In genomic region chr17:75033346-75034235, GRCh38 we compare ENCODE assay signal across 1 cellular context.
TF ChIP-seq lines count a peak whose summit lies in the region.

No MANE protein-coding gene starts in this region.

TF ChIP-seq in HepG2, 621 proteins besides CTCF, POLR2A, EP300 and RAD21 (continued from another document and continues in another):
- TF ChIP-seq REST (IDR thresholded peaks at IDR 0.05; ENCODE audit: borderline replicate concordance in 1 of 2, low read depth in 1 of 2, low read length in 2 of 2): peak in 1 of 2 experiments; percentile 41; a peak in 1 of 4 replicates
- no peak for TF ChIP-seq ZFAT (CRISPR knock-in tag; conservative IDR thresholded peaks at IDR 0.05)
- TF ChIP-seq ZNF414 (CRISPR knock-in tag; IDR thresholded peaks at IDR 0.05): peak; percentile 88
- TF ChIP-seq E2F1 (CRISPR knock-in tag; IDR thresholded peaks at IDR 0.05): peak; percentile 90
- peak; percentile 49; the same call in 1 of the 2 replicates for TF ChIP-seq ATF7-NPFF (CRISPR knock-in tag; IDR thresholded peaks at IDR 0.05; ENCODE audit: low read depth)
- TF ChIP-seq SNAPC5 (CRISPR knock-in tag; IDR thresholded peaks at IDR 0.05; ENCODE audit: borderline replicate concordance): peak; percentile 88
- TF ChIP-seq NFIC (IDR thresholded peaks at IDR 0.05; ENCODE audit: low read length): peak; percentile 53; the same call in 1 of the 2 replicates
- TF ChIP-seq FOXA1 (IDR thresholded peaks at IDR 0.05): no peak
- TF ChIP-seq FOXA1 (CRISPR knock-in tag; IDR thresholded peaks at IDR 0.05): peak; percentile 43; the same call in 1 of the 2 replicates
- TF ChIP-seq ZNF737 (CRISPR knock-in tag; IDR thresholded peaks at IDR 0.05; ENCODE audit: borderline replicate concordance): no peak
- peak; percentile 89 for TF ChIP-seq TFE3 (CRISPR knock-in tag; IDR thresholded peaks at IDR 0.05)
- TF ChIP-seq SATB2 (CRISPR knock-in tag; IDR thresholded peaks at IDR 0.05): 0 out of 2 replicates have a peak, but pooled peaks have one; percentile 8
- peak; percentile 89 for TF ChIP-seq ZNF792 (CRISPR knock-in tag; IDR thresholded peaks at IDR 0.05)
- TF ChIP-seq PATZ1 (CRISPR knock-in tag; IDR thresholded peaks at IDR 0.05): peak; percentile 83
- no peak for TF ChIP-seq BCL3 (CRISPR knock-in tag; IDR thresholded peaks at IDR 0.05)
- peak; percentile 68 for TF ChIP-seq ZKSCAN1 (IDR thresholded peaks at IDR 0.05; ENCODE audit: low read length)
- TF ChIP-seq ZNF556 (CRISPR knock-in tag; IDR thresholded peaks at IDR 0.05; ENCODE audit: borderline replicate concordance): peak; percentile 98
- TF ChIP-seq KDM2A (CRISPR knock-in tag; IDR thresholded peaks at IDR 0.05; ENCODE audit: borderline replicate concordance, low read depth): peak; percentile 94
- no peak for TF ChIP-seq MED8 (CRISPR knock-in tag; IDR thresholded peaks at IDR 0.05; ENCODE audit: insufficient replicate concordance)
- TF ChIP-seq CSRNP1 (CRISPR knock-in tag; IDR thresholded peaks at IDR 0.05): peak; percentile 90
- no peak for TF ChIP-seq SP2 (CRISPR knock-in tag; IDR thresholded peaks at IDR 0.05)
- no peak for TF ChIP-seq ZNF644 (CRISPR knock-in tag; IDR thresholded peaks at IDR 0.05; ENCODE audit: low read depth)
- peak; percentile 80 for TF ChIP-seq THAP11 (CRISPR knock-in tag; IDR thresholded peaks at IDR 0.05)
- peak; percentile 62; the same call in 1 of the 2 replicates for TF ChIP-seq ZNF431 (CRISPR knock-in tag; IDR thresholded peaks at IDR 0.05; ENCODE audit: borderline replicate concordance, low read depth)
- TF ChIP-seq LBX2 (CRISPR knock-in tag; IDR thresholded peaks at IDR 0.05; ENCODE audit: borderline replicate concordance): peak; percentile 63; the same call in 1 of the 2 replicates
- no peak for TF ChIP-seq PRDM15 (CRISPR knock-in tag; IDR thresholded peaks at IDR 0.05)
- no peak for TF ChIP-seq ATF1 (CRISPR knock-in tag; IDR thresholded peaks at IDR 0.05)
- peak; percentile 88; the same call in 1 of the 2 replicates for TF ChIP-seq ZNF572 (CRISPR knock-in tag; IDR thresholded peaks at IDR 0.05)
- no peak for TF ChIP-seq ZNF7 (CRISPR knock-in tag; IDR thresholded peaks at IDR 0.05)
- TF ChIP-seq SNAPC2 (CRISPR knock-in tag; IDR thresholded peaks at IDR 0.05): no peak
- no peak for TF ChIP-seq RORA (CRISPR knock-in tag; IDR thresholded peaks at IDR 0.05)
- no peak for TF ChIP-seq ZEB1 (IDR thresholded peaks at IDR 0.05; ENCODE audit: insufficient replicate concordance, low read depth)
- TF ChIP-seq ZFP36L2 (CRISPR knock-in tag; IDR thresholded peaks at IDR 0.05): no peak
- TF ChIP-seq TFAP4 (IDR thresholded peaks at IDR 0.05; ENCODE audit: borderline replicate concordance, low read depth): no peak; the same call in 1 of the 2 replicates
- TF ChIP-seq NR2C2 (CRISPR knock-in tag; IDR thresholded peaks at IDR 0.05; ENCODE audit: borderline replicate concordance): peak; percentile 70
- TF ChIP-seq TBX2 (CRISPR knock-in tag; IDR thresholded peaks at IDR 0.05; ENCODE audit: borderline replicate concordance): peak; percentile 48
- TF ChIP-seq CBFB (CRISPR knock-in tag; IDR thresholded peaks at IDR 0.05): peak; percentile 88; the same call in 1 of the 2 replicates
- TF ChIP-seq XBP1 (CRISPR knock-in tag; IDR thresholded peaks at IDR 0.05): no peak
- TF ChIP-seq ZNF768 (CRISPR knock-in tag; IDR thresholded peaks at IDR 0.05): peak; percentile 57; the same call in 1 of the 2 replicates
- TF ChIP-seq ZNF703 (CRISPR knock-in tag; IDR thresholded peaks at IDR 0.05; ENCODE audit: borderline replicate concordance): 0 out of 2 replicates have a peak, but pooled peaks have one; percentile 25
- peak; percentile 88; the same call in 1 of the 2 replicates for TF ChIP-seq THAP8 (CRISPR knock-in tag; IDR thresholded peaks at IDR 0.05; ENCODE audit: borderline replicate concordance)
- TF ChIP-seq DNMT1 (CRISPR knock-in tag; IDR thresholded peaks at IDR 0.05): 0 out of 2 replicates have a peak, but pooled peaks have one; percentile 56
- TF ChIP-seq ZNF557 (CRISPR knock-in tag; IDR thresholded peaks at IDR 0.05): no peak
- TF ChIP-seq HCFC1 (IDR thresholded peaks at IDR 0.05; ENCODE audit: low read depth, low read length): no peak; the same call in none of the 2 replicates
- peak; percentile 80 for TF ChIP-seq ZNF335 (CRISPR knock-in tag; IDR thresholded peaks at IDR 0.05)
